Comparison of ENCODE assay signal across 29 cellular contexts in genomic region chr3:125460233-125460632, GRCh38.
"Had no signal": no experiment of that assay in that cellular context is flagged by ENCODE, and none has a peak within 500 bp of the region (broad histone marks: within the 10 kb centered on the region; RNA-seq: fewer than 3 reads in every experiment).

No MANE protein-coding gene starts in this region.

- H3K4me3 Mint-ChIP-seq: activated CD4-positive, alpha-beta memory T cell treated with anti-CD3 and anti-CD28 coated beads, Interleukin-2, amount 10 ng/mL, durations not matched to agents 7 days and 5 days; activated CD4-positive, alpha-beta T cell treated with anti-CD3 and anti-CD28 coated beads for 36 hours; activated CD4-positive, alpha-beta T cell treated with anti-CD3 and anti-CD28 coated beads, Interleukin-2, amount 10 ng/mL, durations not matched to agents 7 days and 5 days; activated naive CD8-positive, alpha-beta T cell; activated T-cell treated with anti-CD3 and anti-CD28 coated beads, Interleukin-2, amount 50 U/mL, for 24 hours; activated T-cell treated with anti-CD3 and anti-CD28 coated beads, Interleukin-2, amount 50 U/mL, for 72 hours; central memory CD8-positive, alpha-beta T cell; dendritic cell treated with granulocyte-macrophage colony-stimulating factor and Interleukin-4, amounts not matched to agents 40 ng/mL and 50 ng/mL, for 4 days; endodermal cell had no signal

- DNase-seq: activated CD4-positive, alpha-beta memory T cell treated with anti-CD3 and anti-CD28 coated beads, Interleukin-2, amount 10 ng/mL, durations not matched to agents 7 days and 5 days; activated CD4-positive, alpha-beta T cell treated with anti-CD3 and anti-CD28 coated beads for 36 hours; activated CD4-positive, alpha-beta T cell treated with anti-CD3 and anti-CD28 coated beads, Interleukin-2, amount 10 ng/mL, durations not matched to agents 7 days and 5 days; activated CD4-positive, alpha-beta T cell treated with anti-CD3 and anti-CD28 coated beads, Interleukin-2, amount 50 U/mL, for 4 hours; activated CD4-positive, CD25-positive, alpha-beta regulatory T cell; activated CD4-positive, CD25-positive, alpha-beta regulatory T cell treated with anti-CD3 and anti-CD28 coated beads, Interleukin-2, amount 50 U/mL, for 72 hours; activated CD8-positive, alpha-beta memory T cell treated with anti-CD3 and anti-CD28 coated beads, Interleukin-2, amount 50 U/mL, for 48 hours; activated gamma-delta T cell; activated naive CD4-positive, alpha-beta T cell treated with anti-CD3 and anti-CD28 coated beads, Interleukin-2, amount 50 U/mL, for 16 hours; activated naive CD4-positive, alpha-beta T cell treated with Interleukin-2 at 50 U/mL for 16 hours; activated T-cell treated with anti-CD3 and anti-CD28 coated beads for 4 hours; activated T-cell treated with anti-CD3 and anti-CD28 coated beads, Interleukin-2, amount 50 U/mL, for 24 hours; activated T-cell treated with anti-CD3 and anti-CD28 coated beads, Interleukin-2, amount 50 U/mL, for 72 hours; amniotic stem cell; anterior cingulate cortex; body of pancreas; dorsolateral prefrontal cortex; effector memory CD4-positive, alpha-beta T cell; endodermal cell; foreskin keratinocyte; gastrocnemius medialis; glutamatergic neuron; heart right ventricle; T-helper 2 cell had no signal

- H3K4me3 ChIP-seq: body of pancreas, coronary artery, dorsolateral prefrontal cortex, esophagus muscularis mucosa, gastrocnemius medialis, heart right ventricle had no signal

- ATAC-seq: activated CD4-positive, alpha-beta T cell treated with anti-CD3 and anti-CD28 coated beads for 36 hours; activated T-cell treated with anti-CD3 and anti-CD28 coated beads, Interleukin-2, amount 50 U/mL, for 72 hours; body of pancreas; foreskin keratinocyte; gastrocnemius medialis had no signal

- H3K4me1 Mint-ChIP-seq: activated CD4-positive, alpha-beta memory T cell treated with anti-CD3 and anti-CD28 coated beads, Interleukin-2, amount 10 ng/mL, durations not matched to agents 7 days and 5 days; activated CD4-positive, alpha-beta T cell treated with anti-CD3 and anti-CD28 coated beads for 36 hours; activated CD4-positive, alpha-beta T cell treated with anti-CD3 and anti-CD28 coated beads, Interleukin-2, amount 10 ng/mL, durations not matched to agents 7 days and 5 days; central memory CD8-positive, alpha-beta T cell had no signal

- H3K4me1 ChIP-seq: body of pancreas, esophagus muscularis mucosa, foreskin keratinocyte, gastrocnemius medialis had no signal

- H3K27me3 Mint-ChIP-seq: activated CD4-positive, alpha-beta memory T cell treated with anti-CD3 and anti-CD28 coated beads, Interleukin-2, amount 10 ng/mL, durations not matched to agents 7 days and 5 days; activated CD4-positive, alpha-beta T cell treated with anti-CD3 and anti-CD28 coated beads for 36 hours; activated CD4-positive, alpha-beta T cell treated with anti-CD3 and anti-CD28 coated beads, Interleukin-2, amount 10 ng/mL, durations not matched to agents 7 days and 5 days; activated naive CD8-positive, alpha-beta T cell; activated T-cell treated with anti-CD3 and anti-CD28 coated beads, Interleukin-2, amount 50 U/mL, for 24 hours; central memory CD8-positive, alpha-beta T cell; dendritic cell treated with granulocyte-macrophage colony-stimulating factor and Interleukin-4, amounts not matched to agents 40 ng/mL and 50 ng/mL, for 4 days had no signal

- H3K27ac ChIP-seq: body of pancreas, coronary artery, dorsolateral prefrontal cortex, esophagus muscularis mucosa, foreskin keratinocyte, gastrocnemius medialis had no signal

- H3K9me3 ChIP-seq: body of pancreas, esophagus muscularis mucosa, gastrocnemius medialis, heart right ventricle had no signal

- H3K27me3 ChIP-seq: body of pancreas, dorsolateral prefrontal cortex, esophagus muscularis mucosa, foreskin keratinocyte, gastrocnemius medialis, heart right ventricle had no signal

- H3K27ac Mint-ChIP-seq: activated CD4-positive, alpha-beta memory T cell treated with anti-CD3 and anti-CD28 coated beads, Interleukin-2, amount 10 ng/mL, durations not matched to agents 7 days and 5 days; activated CD4-positive, alpha-beta T cell treated with anti-CD3 and anti-CD28 coated beads for 36 hours; activated CD4-positive, alpha-beta T cell treated with anti-CD3 and anti-CD28 coated beads, Interleukin-2, amount 10 ng/mL, durations not matched to agents 7 days and 5 days; activated naive CD8-positive, alpha-beta T cell; activated T-cell treated with anti-CD3 and anti-CD28 coated beads, Interleukin-2, amount 50 U/mL, for 24 hours; activated T-cell treated with anti-CD3 and anti-CD28 coated beads, Interleukin-2, amount 50 U/mL, for 72 hours; dendritic cell treated with granulocyte-macrophage colony-stimulating factor and Interleukin-4, amounts not matched to agents 40 ng/mL and 50 ng/mL, for 4 days; endodermal cell had no signal

- H3K9me3 Mint-ChIP-seq: activated CD4-positive, alpha-beta memory T cell treated with anti-CD3 and anti-CD28 coated beads, Interleukin-2, amount 10 ng/mL, durations not matched to agents 7 days and 5 days; activated CD4-positive, alpha-beta T cell treated with anti-CD3 and anti-CD28 coated beads, Interleukin-2, amount 10 ng/mL, durations not matched to agents 7 days and 5 days; activated T-cell treated with anti-CD3 and anti-CD28 coated beads, Interleukin-2, amount 50 U/mL, for 24 hours; activated T-cell treated with anti-CD3 and anti-CD28 coated beads, Interleukin-2, amount 50 U/mL, for 72 hours; central memory CD8-positive, alpha-beta T cell; dendritic cell treated with granulocyte-macrophage colony-stimulating factor and Interleukin-4, amounts not matched to agents 40 ng/mL and 50 ng/mL, for 4 days; endodermal cell had no signal
